1 cellular context compared by ENCODE assay signal in the genomic region with DNA sequence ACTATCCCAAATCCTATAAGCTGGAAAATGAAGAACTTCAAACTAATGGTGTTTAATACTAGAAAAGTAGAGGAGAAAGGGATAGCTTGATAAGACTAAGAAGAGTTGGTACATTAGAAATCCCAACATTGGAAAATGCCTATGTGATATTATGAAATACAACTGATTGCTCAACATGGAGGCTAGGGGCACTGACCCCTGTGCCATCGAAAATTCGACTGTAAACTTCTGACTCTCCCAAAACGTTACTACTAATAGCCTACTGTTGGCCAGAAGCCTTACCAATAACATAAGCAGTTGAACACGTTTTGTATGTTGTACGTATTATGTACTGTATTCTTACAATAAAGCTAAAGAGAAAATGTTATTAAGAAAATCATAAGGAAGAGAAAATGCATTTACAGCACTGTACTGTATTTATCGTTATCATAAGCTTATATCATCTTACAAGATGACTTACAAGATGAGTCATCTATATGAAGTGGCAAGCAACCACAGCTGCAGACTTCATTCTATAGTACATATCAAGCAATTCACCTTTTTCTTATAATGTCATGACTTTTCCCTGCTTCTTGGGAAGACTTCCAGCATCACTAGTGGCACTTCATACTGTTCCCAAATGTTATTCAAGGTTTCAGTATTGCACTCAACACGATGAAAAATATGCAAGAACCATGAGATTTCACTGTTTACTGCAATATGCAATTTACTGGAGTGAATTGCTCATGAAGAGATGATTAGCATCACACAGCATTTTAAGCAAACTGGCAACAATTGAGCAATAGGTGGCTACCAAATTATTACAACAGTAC.
TF ChIP-seq lines count a peak whose summit lies in the region.

No MANE protein-coding gene starts in this region.

TF ChIP-seq in HEK293, 187 proteins besides CTCF, POLR2A, EP300 and RAD21 (continued from another document):
- TF ChIP-seq, protein P1, sequence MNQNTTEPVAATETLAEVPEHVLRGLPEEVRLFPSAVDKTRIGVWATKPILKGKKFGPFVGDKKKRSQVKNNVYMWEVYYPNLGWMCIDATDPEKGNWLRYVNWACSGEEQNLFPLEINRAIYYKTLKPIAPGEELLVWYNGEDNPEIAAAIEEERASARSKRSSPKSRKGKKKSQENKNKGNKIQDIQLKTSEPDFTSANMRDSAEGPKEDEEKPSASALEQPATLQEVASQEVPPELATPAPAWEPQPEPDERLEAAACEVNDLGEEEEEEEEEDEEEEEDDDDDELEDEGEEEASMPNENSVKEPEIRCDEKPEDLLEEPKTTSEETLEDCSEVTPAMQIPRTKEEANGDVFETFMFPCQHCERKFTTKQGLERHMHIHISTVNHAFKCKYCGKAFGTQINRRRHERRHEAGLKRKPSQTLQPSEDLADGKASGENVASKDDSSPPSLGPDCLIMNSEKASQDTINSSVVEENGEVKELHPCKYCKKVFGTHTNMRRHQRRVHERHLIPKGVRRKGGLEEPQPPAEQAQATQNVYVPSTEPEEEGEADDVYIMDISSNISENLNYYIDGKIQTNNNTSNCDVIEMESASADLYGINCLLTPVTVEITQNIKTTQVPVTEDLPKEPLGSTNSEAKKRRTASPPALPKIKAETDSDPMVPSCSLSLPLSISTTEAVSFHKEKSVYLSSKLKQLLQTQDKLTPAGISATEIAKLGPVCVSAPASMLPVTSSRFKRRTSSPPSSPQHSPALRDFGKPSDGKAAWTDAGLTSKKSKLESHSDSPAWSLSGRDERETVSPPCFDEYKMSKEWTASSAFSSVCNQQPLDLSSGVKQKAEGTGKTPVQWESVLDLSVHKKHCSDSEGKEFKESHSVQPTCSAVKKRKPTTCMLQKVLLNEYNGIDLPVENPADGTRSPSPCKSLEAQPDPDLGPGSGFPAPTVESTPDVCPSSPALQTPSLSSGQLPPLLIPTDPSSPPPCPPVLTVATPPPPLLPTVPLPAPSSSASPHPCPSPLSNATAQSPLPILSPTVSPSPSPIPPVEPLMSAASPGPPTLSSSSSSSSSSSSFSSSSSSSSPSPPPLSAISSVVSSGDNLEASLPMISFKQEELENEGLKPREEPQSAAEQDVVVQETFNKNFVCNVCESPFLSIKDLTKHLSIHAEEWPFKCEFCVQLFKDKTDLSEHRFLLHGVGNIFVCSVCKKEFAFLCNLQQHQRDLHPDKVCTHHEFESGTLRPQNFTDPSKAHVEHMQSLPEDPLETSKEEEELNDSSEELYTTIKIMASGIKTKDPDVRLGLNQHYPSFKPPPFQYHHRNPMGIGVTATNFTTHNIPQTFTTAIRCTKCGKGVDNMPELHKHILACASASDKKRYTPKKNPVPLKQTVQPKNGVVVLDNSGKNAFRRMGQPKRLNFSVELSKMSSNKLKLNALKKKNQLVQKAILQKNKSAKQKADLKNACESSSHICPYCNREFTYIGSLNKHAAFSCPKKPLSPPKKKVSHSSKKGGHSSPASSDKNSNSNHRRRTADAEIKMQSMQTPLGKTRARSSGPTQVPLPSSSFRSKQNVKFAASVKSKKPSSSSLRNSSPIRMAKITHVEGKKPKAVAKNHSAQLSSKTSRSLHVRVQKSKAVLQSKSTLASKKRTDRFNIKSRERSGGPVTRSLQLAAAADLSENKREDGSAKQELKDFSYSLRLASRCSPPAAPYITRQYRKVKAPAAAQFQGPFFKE (tag by site-specific recombination; IDR thresholded peaks at IDR 0.05; ENCODE audit: borderline replicate concordance) = no peak
- TF ChIP-seq ZNF391 (tag by site-specific recombination; IDR thresholded peaks at IDR 0.05; ENCODE audit: borderline replicate concordance, low read depth) = no peak
- no peak for TF ChIP-seq ZNF292 (tag by site-specific recombination; IDR thresholded peaks at IDR 0.05; ENCODE audit: borderline replicate concordance, low read depth)
- no peak for TF ChIP-seq MZF1 (tag by site-specific recombination; IDR thresholded peaks at IDR 0.05; ENCODE audit: borderline replicate concordance)
- TF ChIP-seq ZNF654 (tag by site-specific recombination; IDR thresholded peaks at IDR 0.05; ENCODE audit: low read depth) = no peak
- TF ChIP-seq GLI2 (tag by site-specific recombination; IDR thresholded peaks at IDR 0.05; ENCODE audit: borderline replicate concordance, low read depth) = no peak
- no peak for TF ChIP-seq ZNF664 (tag by site-specific recombination; IDR thresholded peaks at IDR 0.05)
- 0 out of 2 replicates have a peak, but pooled peaks have one; percentile 45 for TF ChIP-seq ZNF184 (tag by site-specific recombination; IDR thresholded peaks at IDR 0.05)
- TF ChIP-seq PATZ1 (tag by site-specific recombination; IDR thresholded peaks at IDR 0.05) = no peak
- peak; percentile 65 for TF ChIP-seq ZNF629 (tag by site-specific recombination; IDR thresholded peaks at IDR 0.05)
- no peak for TF ChIP-seq ZNF639 (tag by site-specific recombination; IDR thresholded peaks at IDR 0.05)
- TF ChIP-seq ZNF513 (tag by site-specific recombination; IDR thresholded peaks at IDR 0.05) = no peak
- TF ChIP-seq TSHZ1 (tag by site-specific recombination; IDR thresholded peaks at IDR 0.05; ENCODE audit: borderline replicate concordance) = no peak
- TF ChIP-seq ZNF623 (tag by site-specific recombination; IDR thresholded peaks at IDR 0.05) = no peak
- TF ChIP-seq, protein P2, sequence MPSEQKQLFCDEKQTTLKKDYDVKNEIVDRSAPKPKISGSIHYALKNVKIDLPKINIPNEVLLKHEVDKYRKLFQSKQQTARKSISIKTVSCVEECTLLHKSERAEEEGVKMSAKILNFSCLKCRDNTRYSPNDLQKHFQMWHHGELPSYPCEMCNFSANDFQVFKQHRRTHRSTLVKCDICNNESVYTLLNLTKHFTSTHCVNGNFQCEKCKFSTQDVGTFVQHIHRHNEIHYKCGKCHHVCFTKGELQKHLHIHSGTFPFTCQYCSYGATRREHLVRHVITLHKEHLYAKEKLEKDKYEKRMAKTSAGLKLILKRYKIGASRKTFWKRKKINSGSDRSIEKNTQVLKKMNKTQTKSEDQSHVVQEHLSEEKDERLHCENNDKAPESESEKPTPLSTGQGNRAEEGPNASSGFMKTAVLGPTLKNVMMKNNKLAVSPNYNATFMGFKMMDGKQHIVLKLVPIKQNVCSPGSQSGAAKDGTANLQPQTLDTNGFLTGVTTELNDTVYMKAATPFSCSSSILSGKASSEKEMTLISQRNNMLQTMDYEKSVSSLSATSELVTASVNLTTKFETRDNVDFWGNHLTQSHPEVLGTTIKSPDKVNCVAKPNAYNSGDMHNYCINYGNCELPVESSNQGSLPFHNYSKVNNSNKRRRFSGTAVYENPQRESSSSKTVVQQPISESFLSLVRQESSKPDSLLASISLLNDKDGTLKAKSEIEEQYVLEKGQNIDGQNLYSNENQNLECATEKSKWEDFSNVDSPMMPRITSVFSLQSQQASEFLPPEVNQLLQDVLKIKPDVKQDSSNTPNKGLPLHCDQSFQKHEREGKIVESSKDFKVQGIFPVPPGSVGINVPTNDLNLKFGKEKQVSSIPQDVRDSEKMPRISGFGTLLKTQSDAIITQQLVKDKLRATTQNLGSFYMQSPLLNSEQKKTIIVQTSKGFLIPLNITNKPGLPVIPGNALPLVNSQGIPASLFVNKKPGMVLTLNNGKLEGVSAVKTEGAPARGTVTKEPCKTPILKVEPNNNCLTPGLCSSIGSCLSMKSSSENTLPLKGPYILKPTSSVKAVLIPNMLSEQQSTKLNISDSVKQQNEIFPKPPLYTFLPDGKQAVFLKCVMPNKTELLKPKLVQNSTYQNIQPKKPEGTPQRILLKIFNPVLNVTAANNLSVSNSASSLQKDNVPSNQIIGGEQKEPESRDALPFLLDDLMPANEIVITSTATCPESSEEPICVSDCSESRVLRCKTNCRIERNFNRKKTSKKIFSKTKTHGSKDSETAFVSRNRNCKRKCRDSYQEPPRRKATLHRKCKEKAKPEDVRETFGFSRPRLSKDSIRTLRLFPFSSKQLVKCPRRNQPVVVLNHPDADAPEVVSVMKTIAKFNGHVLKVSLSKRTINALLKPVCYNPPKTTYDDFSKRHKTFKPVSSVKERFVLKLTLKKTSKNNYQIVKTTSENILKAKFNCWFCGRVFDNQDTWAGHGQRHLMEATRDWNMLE (tag by site-specific recombination; conservative IDR thresholded peaks at IDR 0.05; ENCODE audit: low read depth) = no peak
- TF ChIP-seq OVOL3 (tag by site-specific recombination; IDR thresholded peaks at IDR 0.05) = no peak
- TF ChIP-seq, protein P3, sequence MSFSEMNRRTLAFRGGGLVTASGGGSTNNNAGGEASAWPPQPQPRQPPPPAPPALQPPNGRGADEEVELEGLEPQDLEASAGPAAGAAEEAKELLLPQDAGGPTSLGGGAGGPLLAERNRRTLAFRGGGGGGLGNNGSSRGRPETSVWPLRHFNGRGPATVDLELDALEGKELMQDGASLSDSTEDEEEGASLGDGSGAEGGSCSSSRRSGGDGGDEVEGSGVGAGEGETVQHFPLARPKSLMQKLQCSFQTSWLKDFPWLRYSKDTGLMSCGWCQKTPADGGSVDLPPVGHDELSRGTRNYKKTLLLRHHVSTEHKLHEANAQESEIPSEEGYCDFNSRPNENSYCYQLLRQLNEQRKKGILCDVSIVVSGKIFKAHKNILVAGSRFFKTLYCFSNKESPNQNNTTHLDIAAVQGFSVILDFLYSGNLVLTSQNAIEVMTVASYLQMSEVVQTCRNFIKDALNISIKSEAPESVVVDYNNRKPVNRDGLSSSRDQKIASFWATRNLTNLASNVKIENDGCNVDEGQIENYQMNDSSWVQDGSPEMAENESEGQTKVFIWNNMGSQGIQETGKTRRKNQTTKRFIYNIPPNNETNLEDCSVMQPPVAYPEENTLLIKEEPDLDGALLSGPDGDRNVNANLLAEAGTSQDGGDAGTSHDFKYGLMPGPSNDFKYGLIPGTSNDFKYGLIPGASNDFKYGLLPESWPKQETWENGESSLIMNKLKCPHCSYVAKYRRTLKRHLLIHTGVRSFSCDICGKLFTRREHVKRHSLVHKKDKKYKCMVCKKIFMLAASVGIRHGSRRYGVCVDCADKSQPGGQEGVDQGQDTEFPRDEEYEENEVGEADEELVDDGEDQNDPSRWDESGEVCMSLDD (tag by site-specific recombination; IDR thresholded peaks at IDR 0.05) = no peak
- TF ChIP-seq, protein P4, sequence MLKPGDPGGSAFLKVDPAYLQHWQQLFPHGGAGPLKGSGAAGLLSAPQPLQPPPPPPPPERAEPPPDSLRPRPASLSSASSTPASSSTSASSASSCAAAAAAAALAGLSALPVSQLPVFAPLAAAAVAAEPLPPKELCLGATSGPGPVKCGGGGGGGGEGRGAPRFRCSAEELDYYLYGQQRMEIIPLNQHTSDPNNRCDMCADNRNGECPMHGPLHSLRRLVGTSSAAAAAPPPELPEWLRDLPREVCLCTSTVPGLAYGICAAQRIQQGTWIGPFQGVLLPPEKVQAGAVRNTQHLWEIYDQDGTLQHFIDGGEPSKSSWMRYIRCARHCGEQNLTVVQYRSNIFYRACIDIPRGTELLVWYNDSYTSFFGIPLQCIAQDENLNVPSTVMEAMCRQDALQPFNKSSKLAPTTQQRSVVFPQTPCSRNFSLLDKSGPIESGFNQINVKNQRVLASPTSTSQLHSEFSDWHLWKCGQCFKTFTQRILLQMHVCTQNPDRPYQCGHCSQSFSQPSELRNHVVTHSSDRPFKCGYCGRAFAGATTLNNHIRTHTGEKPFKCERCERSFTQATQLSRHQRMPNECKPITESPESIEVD (tag by site-specific recombination; IDR thresholded peaks at IDR 0.05) = 0 out of 2 replicates have a peak, but pooled peaks have one; percentile 33
